In the genomic region with DNA sequence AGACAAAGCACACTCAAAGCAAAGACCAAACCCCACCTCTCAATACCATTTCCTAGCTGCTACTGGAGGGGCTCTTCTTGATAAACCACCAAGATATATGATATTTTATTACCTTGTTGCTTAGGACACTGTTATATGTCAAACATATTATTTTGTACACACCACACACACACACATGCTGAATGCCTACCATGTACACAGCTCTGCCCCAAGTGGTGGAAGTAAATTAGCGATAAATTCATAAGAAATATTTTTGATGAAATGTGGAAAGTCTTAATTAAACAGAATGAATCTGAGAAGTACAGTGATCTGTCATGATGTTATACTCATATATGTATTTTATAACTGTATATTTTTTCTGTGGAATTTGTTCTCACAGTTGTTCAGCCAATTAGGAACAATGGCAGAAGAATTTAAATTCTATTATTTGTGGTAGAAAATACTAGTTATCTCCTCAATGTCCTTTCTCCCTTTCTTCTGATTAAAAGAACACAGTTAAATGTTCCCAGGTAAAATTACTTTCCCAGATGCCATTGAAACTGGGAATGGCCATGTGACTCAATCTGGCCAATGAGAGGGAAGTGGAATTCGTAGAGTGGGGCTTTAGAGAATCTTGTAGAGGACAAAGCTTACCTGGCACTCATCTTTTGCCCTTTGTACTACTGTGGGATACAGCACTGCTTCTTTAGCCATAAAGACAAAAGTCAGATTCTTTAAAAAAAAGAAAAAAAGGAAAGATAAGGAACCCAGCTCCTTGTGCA, we compare ENCODE assay signal across 28 cellular contexts.
DNase-seq lines count a peak whose midpoint lies in the region; ATAC-seq and TF ChIP-seq lines count a peak whose summit lies in the region.
"Had no signal": no experiment of that assay in that cellular context is flagged by ENCODE, and none has a peak within 500 bp of the region (broad histone marks: within the 10 kb centered on the region; RNA-seq: fewer than 3 reads in every experiment).

No MANE protein-coding gene starts in this region.

- H3K4me3 Mint-ChIP-seq in HFFc6 (no peak overlapping the region), WTC11 (no peak overlapping the region)
- H3K4me3 Mint-ChIP-seq in activated naive CD8-positive, alpha-beta T cell treated with anti-CD3 and anti-CD28 coated beads for 36 hours: no peak overlapping the region
- H3K4me3 Mint-ChIP-seq: activated CD4-positive, alpha-beta memory T cell treated with anti-CD3 and anti-CD28 coated beads for 36 hours; activated naive CD4-positive, alpha-beta T cell treated with anti-CD3 and anti-CD28 coated beads, Interleukin-2, amount 10 ng/mL, durations not matched to agents 7 days and 5 days; natural killer cell treated with Interleukin-12 subunit alpha and Interleukin-12 subunit beta and Interleukin-15 and Interleukin-18, amount 100 ng/mL, for 72 hours had no signal

- CTCF ChIA-PET in WTC11 (lab: Charles Lee): interaction anchor here (0.6 kb wide), 1 partner anchor 44 kb away, joined by 3 read pairs; no protein-coding TSS in a partner anchor

- POLR2A ChIA-PET in WTC11 (lab: Charles Lee): no interaction called here

- H3K4me1 Mint-ChIP-seq in HFFc6 (ENCODE audit: low read depth): no peaks in the 10 kb centered on the region
- H3K4me1 Mint-ChIP-seq in WTC11: peaks cover 75% of the 10 kb centered on the region
- no peaks in the 10 kb centered on the region for H3K4me1 Mint-ChIP-seq in activated naive CD8-positive, alpha-beta T cell treated with anti-CD3 and anti-CD28 coated beads for 36 hours
- H3K4me1 Mint-ChIP-seq: activated naive CD4-positive, alpha-beta T cell treated with anti-CD3 and anti-CD28 coated beads, Interleukin-2, amount 10 ng/mL, durations not matched to agents 7 days and 5 days had no signal

- H3K27me3 Mint-ChIP-seq in HFFc6 (ENCODE audit: insufficient read depth): peaks cover 4% of the 10 kb centered on the region; the same call in 1 of the 2 replicates
- H3K27me3 Mint-ChIP-seq in WTC11 (ENCODE audit: low read depth): no peaks in the 10 kb centered on the region
- peaks cover 4% of the 10 kb centered on the region for H3K27me3 Mint-ChIP-seq in activated naive CD8-positive, alpha-beta T cell treated with anti-CD3 and anti-CD28 coated beads for 36 hours
- H3K27me3 Mint-ChIP-seq: activated naive CD4-positive, alpha-beta T cell treated with anti-CD3 and anti-CD28 coated beads, Interleukin-2, amount 10 ng/mL, durations not matched to agents 7 days and 5 days; natural killer cell treated with Interleukin-12 subunit alpha and Interleukin-12 subunit beta and Interleukin-15 and Interleukin-18, amount 100 ng/mL, for 72 hours had no signal

- H3K9me3 Mint-ChIP-seq in HFFc6 (no peaks in the 10 kb centered on the region), WTC11 (peaks cover 5% of the 10 kb centered on the region)
- no peaks in the 10 kb centered on the region for H3K9me3 Mint-ChIP-seq in activated naive CD8-positive, alpha-beta T cell treated with anti-CD3 and anti-CD28 coated beads for 36 hours
- H3K9me3 Mint-ChIP-seq: activated CD4-positive, alpha-beta memory T cell treated with anti-CD3 and anti-CD28 coated beads for 36 hours; activated naive CD4-positive, alpha-beta T cell treated with anti-CD3 and anti-CD28 coated beads, Interleukin-2, amount 10 ng/mL, durations not matched to agents 7 days and 5 days had no signal

- H3K36me3 Mint-ChIP-seq in HFFc6 (ENCODE audit: low read depth) (no peaks in the 10 kb centered on the region), WTC11 (peaks cover 10% of the 10 kb centered on the region; the same call in 1 of the 2 replicates)
- H3K36me3 Mint-ChIP-seq in activated naive CD8-positive, alpha-beta T cell treated with anti-CD3 and anti-CD28 coated beads for 36 hours: no peaks in the 10 kb centered on the region
- H3K36me3 Mint-ChIP-seq: activated CD4-positive, alpha-beta memory T cell treated with anti-CD3 and anti-CD28 coated beads for 36 hours; activated naive CD4-positive, alpha-beta T cell treated with anti-CD3 and anti-CD28 coated beads, Interleukin-2, amount 10 ng/mL, durations not matched to agents 7 days and 5 days; natural killer cell treated with Interleukin-12 subunit alpha and Interleukin-12 subunit beta and Interleukin-15 and Interleukin-18, amount 100 ng/mL, for 72 hours had no signal

- H3K4me1 ChIP-seq in foreskin keratinocyte: no peaks in the 10 kb centered on the region
- H3K4me1 ChIP-seq: pancreas, right atrium auricular region, tibial nerve had no signal

- no peak for DNase-seq in HFFc6
- DNase-seq in WTC11 (ENCODE audit: low spot score): no peak
- no peak for DNase-seq in foreskin keratinocyte
- DNase-seq in activated naive CD8-positive, alpha-beta T cell treated with anti-CD3 and anti-CD28 coated beads for 36 hours: no peak
- no peak for DNase-seq in NCI-H1417 (lab: John Stamatoyannopoulos, UW)
- no peak for DNase-seq in dedifferentiated amniotic fluid mesenchymal stem cell (ENCODE audit: extremely low spot score)
- DNase-seq: activated CD4-positive, alpha-beta memory T cell treated with anti-CD3 and anti-CD28 coated beads for 36 hours; activated CD8-positive, alpha-beta memory T cell treated with anti-CD3 and anti-CD28 coated beads, Interleukin-2, amount 50 U/mL, for 4 hours; activated naive CD4-positive, alpha-beta T cell treated with anti-CD3 and anti-CD28 coated beads, Interleukin-2, amount 10 ng/mL, durations not matched to agents 7 days and 5 days; amygdala; Caco-2; caudate nucleus; GDM1; islet precursor cell; KG1; NCI-H2171 treated with DMSO at 0.1 percent for 48 hours; NCI-H524; pancreas; stimulated activated CD4-positive, alpha-beta T cell treated with anti-CD3 and anti-CD28 coated beads, Interleukin-2, amount 100 ng/mL, for 24 hours; T-helper 1 cell had no signal

- no peak overlapping the region for H3K27ac ChIP-seq in 22Rv1
- no peak overlapping the region for H3K27ac ChIP-seq in foreskin keratinocyte
- H3K27ac ChIP-seq: BLaER1 treated with 17β-estradiol and CSF1 and Interleukin-3, amounts not matched to agents 10 nM and 100 nM; pancreas; right atrium auricular region; tibial nerve had no signal

- H3K27ac Mint-ChIP-seq in HFFc6 (no peak overlapping the region), WTC11 (no peak overlapping the region)
- no peak overlapping the region for H3K27ac Mint-ChIP-seq in activated naive CD8-positive, alpha-beta T cell treated with anti-CD3 and anti-CD28 coated beads for 36 hours
- H3K27ac Mint-ChIP-seq: activated CD4-positive, alpha-beta memory T cell treated with anti-CD3 and anti-CD28 coated beads for 36 hours; activated naive CD4-positive, alpha-beta T cell treated with anti-CD3 and anti-CD28 coated beads, Interleukin-2, amount 10 ng/mL, durations not matched to agents 7 days and 5 days; natural killer cell treated with Interleukin-12 subunit alpha and Interleukin-12 subunit beta and Interleukin-15 and Interleukin-18, amount 100 ng/mL, for 72 hours had no signal

- TF ChIP-seq CTCF in 22Rv1 (IDR thresholded peaks at IDR 0.05) (peak; percentile 28), HFFc6 (IDR thresholded peaks at IDR 0.05) (peak; percentile 40; the same call in 1 of the 2 replicates), WTC11 (IDR thresholded peaks at IDR 0.05) (no peak), foreskin keratinocyte (conservative IDR thresholded peaks at IDR 0.05) (peak; percentile 37)

- H3K27me3 ChIP-seq in foreskin keratinocyte: no peaks in the 10 kb centered on the region
- H3K27me3 ChIP-seq: BLaER1 treated with 17β-estradiol and CSF1 and Interleukin-3, amounts not matched to agents 10 nM and 100 nM; pancreas; right atrium auricular region; tibial nerve had no signal

- ATAC-seq in WTC11 (no peak), foreskin keratinocyte (no peak), HG03159 (IDR thresholded peaks at IDR 0.05; ENCODE audit: unreplicated experiment) (no peak)
- ATAC-seq: activated CD4-positive, CD25-positive, alpha-beta regulatory T cell treated with anti-CD3 and anti-CD28 coated beads, Interleukin-2, amount 50 U/mL, for 24 hours; natural killer cell treated with Interleukin-12 subunit alpha and Interleukin-12 subunit beta and Interleukin-15 and Interleukin-18, amount 100 ng/mL, for 72 hours; Panc1; pancreas had no signal

TF ChIP-seq in WTC11, 78 proteins besides CTCF, POLR2A, EP300 and RAD21:
- TF ChIP-seq, protein P1, sequence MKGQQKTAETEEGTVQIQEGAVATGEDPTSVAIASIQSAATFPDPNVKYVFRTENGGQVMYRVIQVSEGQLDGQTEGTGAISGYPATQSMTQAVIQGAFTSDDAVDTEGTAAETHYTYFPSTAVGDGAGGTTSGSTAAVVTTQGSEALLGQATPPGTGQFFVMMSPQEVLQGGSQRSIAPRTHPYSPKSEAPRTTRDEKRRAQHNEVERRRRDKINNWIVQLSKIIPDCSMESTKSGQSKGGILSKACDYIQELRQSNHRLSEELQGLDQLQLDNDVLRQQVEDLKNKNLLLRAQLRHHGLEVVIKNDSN (CRISPR knock-in tag; IDR thresholded peaks at IDR 0.05): 0 out of 2 replicates have a peak, but pooled peaks have one; percentile 36
- TF ChIP-seq PRRX2 (CRISPR knock-in tag; IDR thresholded peaks at IDR 0.05): no peak
- TF ChIP-seq, protein P2, sequence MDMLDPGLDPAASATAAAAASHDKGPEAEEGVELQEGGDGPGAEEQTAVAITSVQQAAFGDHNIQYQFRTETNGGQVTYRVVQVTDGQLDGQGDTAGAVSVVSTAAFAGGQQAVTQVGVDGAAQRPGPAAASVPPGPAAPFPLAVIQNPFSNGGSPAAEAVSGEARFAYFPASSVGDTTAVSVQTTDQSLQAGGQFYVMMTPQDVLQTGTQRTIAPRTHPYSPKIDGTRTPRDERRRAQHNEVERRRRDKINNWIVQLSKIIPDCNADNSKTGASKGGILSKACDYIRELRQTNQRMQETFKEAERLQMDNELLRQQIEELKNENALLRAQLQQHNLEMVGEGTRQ (CRISPR knock-in tag; IDR thresholded peaks at IDR 0.05): peak; percentile 66
- TF ChIP-seq NR3C1 (CRISPR knock-in tag; conservative IDR thresholded peaks at IDR 0.05; ENCODE audit: low read depth): no peak
- peak; percentile 75 for TF ChIP-seq NFYB (CRISPR knock-in tag; conservative IDR thresholded peaks at IDR 0.05; ENCODE audit: low read depth)
